Comparison of ENCODE assay signal across 8 cellular contexts in the genomic region with DNA sequence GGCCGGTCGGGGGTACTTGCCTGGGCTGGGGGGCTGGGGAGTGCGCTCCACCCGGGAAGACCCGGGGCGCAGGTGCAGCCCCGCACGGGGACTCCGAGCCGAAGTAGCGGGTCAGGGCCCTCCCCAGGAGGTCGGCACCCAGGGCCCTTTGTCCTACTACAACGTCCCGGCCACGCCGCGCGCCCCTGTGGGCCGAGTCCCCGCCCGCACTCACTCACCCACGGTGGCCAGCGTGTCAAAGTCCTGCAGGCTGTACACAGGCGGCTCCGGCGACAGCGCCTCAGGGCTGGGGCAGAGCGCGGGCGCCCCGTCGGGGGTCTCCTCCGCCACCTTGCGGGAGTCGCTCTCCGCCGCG. TPM values are rescaled to one million over a fixed set of nuclear protein-coding genes. Genes with fewer than 3 reads are reported as not detected.
DNase-seq lines count a peak whose midpoint lies in the region; ATAC-seq, FAIRE-seq and TF ChIP-seq lines count a peak whose summit lies in the region.

No MANE protein-coding gene starts in this region.

- intact Hi-C loops in dendritic cell treated with granulocyte-macrophage colony-stimulating factor and Interleukin-4, amounts not matched to agents 40 ng/mL and 50 ng/mL, for 4 days (cut with micrococcal nuclease) = loop anchor here (5.0 kb wide), 1 partner anchor 61 kb away; no protein-coding TSS in a partner anchor

- H3K79me2 ChIP-seq in Loucy (ENCODE audit: insufficient read depth, low read length) = peaks cover 43% of the 10 kb centered on the region

- peak overlapping the region; percentile 26; the same call in 1 of the 2 replicates for H2AFZ ChIP-seq in Loucy (ENCODE audit: low read length)

- no peaks in the 10 kb centered on the region for H3K27me3 ChIP-seq in Loucy (ENCODE audit: insufficient read depth, low read length, poor library complexity, severe bottlenecking)

- DNase-seq in GM12891 (ENCODE audit: insufficient read length, low spot score) (no peak), GF-D8 (lab: John Stamatoyannopoulos, UW) (no peak), NCI-H2196 (lab: John Stamatoyannopoulos, UW; ENCODE audit: unreplicated experiment) (no peak)
- DNase-seq in natural killer cell treated with Interleukin-12 subunit alpha and Interleukin-12 subunit beta and Interleukin-15 and Interleukin-18, amount 100 ng/mL, for 72 hours (ENCODE audit: low spot score) = no peak
- no peak for DNase-seq in stimulated activated CD4-positive, alpha-beta T cell treated with anti-CD3 and anti-CD28 coated beads, Interleukin-2, amount 100 ng/mL, for 48 hours

- H3K36me3 Mint-ChIP-seq in dendritic cell treated with granulocyte-macrophage colony-stimulating factor and Interleukin-4, amounts not matched to agents 40 ng/mL and 50 ng/mL, for 4 days (ENCODE audit: low read depth) = peaks cover 13% of the 10 kb centered on the region
- H3K36me3 Mint-ChIP-seq in natural killer cell treated with Interleukin-12 subunit alpha and Interleukin-12 subunit beta and Interleukin-15 and Interleukin-18, amount 100 ng/mL, for 72 hours = peaks cover 10% of the 10 kb centered on the region

- peak overlapping the region; percentile 98 for H3K4me3 Mint-ChIP-seq in dendritic cell treated with granulocyte-macrophage colony-stimulating factor and Interleukin-4, amounts not matched to agents 40 ng/mL and 50 ng/mL, for 4 days
- H3K4me3 Mint-ChIP-seq in natural killer cell treated with Interleukin-12 subunit alpha and Interleukin-12 subunit beta and Interleukin-15 and Interleukin-18, amount 100 ng/mL, for 72 hours = peak overlapping the region; percentile 63

- FAIRE-seq in GM12891 (lab: Jason Lieb, UNC) = peak; percentile 57

- no peak for TF ChIP-seq CTCF in Loucy (conservative IDR thresholded peaks at IDR 0.05; ENCODE audit: low read length)

- no peaks in the 10 kb centered on the region for H3K27me3 Mint-ChIP-seq in dendritic cell treated with granulocyte-macrophage colony-stimulating factor and Interleukin-4, amounts not matched to agents 40 ng/mL and 50 ng/mL, for 4 days
- no peaks in the 10 kb centered on the region for H3K27me3 Mint-ChIP-seq in natural killer cell treated with Interleukin-12 subunit alpha and Interleukin-12 subunit beta and Interleukin-15 and Interleukin-18, amount 100 ng/mL, for 72 hours

- peak overlapping the region; percentile 86 for H3K9ac ChIP-seq in Loucy (ENCODE audit: low read depth, low read length, poor library complexity, severe bottlenecking)

- peaks cover 13% of the 10 kb centered on the region for H4K20me1 ChIP-seq in Loucy (ENCODE audit: insufficient read depth, low read length, poor library complexity, severe bottlenecking)

- H3K4me3 ChIP-seq in Loucy (ENCODE audit: low read length, poor library complexity, severe bottlenecking) = peak overlapping the region; percentile 79

- no peak for TF ChIP-seq POLR2A in GM12891 (IDR thresholded peaks at IDR 0.05; ENCODE audit: low read depth, low read length)

- H3K9me3 ChIP-seq in Loucy (ENCODE audit: insufficient read depth, low read depth, low read length) = no peaks in the 10 kb centered on the region

- H3K36me3 ChIP-seq in Loucy (ENCODE audit: insufficient read depth, low read length) = no peaks in the 10 kb centered on the region

- ATAC-seq in GM21737 (IDR thresholded peaks at IDR 0.05; ENCODE audit: unreplicated experiment) = peak; percentile 12
- ATAC-seq in natural killer cell treated with Interleukin-12 subunit alpha and Interleukin-12 subunit beta and Interleukin-15 and Interleukin-18, amount 100 ng/mL, for 72 hours = peak; percentile 25 to 38

- H3K9me3 Mint-ChIP-seq in dendritic cell treated with granulocyte-macrophage colony-stimulating factor and Interleukin-4, amounts not matched to agents 40 ng/mL and 50 ng/mL, for 4 days = no peaks in the 10 kb centered on the region
- no peaks in the 10 kb centered on the region for H3K9me3 Mint-ChIP-seq in natural killer cell treated with Interleukin-12 subunit alpha and Interleukin-12 subunit beta and Interleukin-15 and Interleukin-18, amount 100 ng/mL, for 72 hours

- H3F3A ChIP-seq in Loucy (ENCODE audit: low read depth) = no peaks in the 10 kb centered on the region

- peak overlapping the region; percentile 86 for H3K27ac Mint-ChIP-seq in dendritic cell treated with granulocyte-macrophage colony-stimulating factor and Interleukin-4, amounts not matched to agents 40 ng/mL and 50 ng/mL, for 4 days
- H3K27ac Mint-ChIP-seq in natural killer cell treated with Interleukin-12 subunit alpha and Interleukin-12 subunit beta and Interleukin-15 and Interleukin-18, amount 100 ng/mL, for 72 hours = no peak overlapping the region

- no peaks in the 10 kb centered on the region for H3K9me2 ChIP-seq in Loucy (replicated peaks; ENCODE audit: low read depth, low read length)

- H3K4me2 ChIP-seq in Loucy (ENCODE audit: low read depth, low read length, poor library complexity, severe bottlenecking) = peak overlapping the region; percentile 85

- peaks cover 6% of the 10 kb centered on the region for H3K4me1 Mint-ChIP-seq in dendritic cell treated with granulocyte-macrophage colony-stimulating factor and Interleukin-4, amounts not matched to agents 40 ng/mL and 50 ng/mL, for 4 days (ENCODE audit: low read depth)
- peaks cover 8 to 27% of the 10 kb centered on the region in 2 donors for H3K4me1 Mint-ChIP-seq in natural killer cell treated with Interleukin-12 subunit alpha and Interleukin-12 subunit beta and Interleukin-15 and Interleukin-18, amount 100 ng/mL, for 72 hours (ENCODE audit: low read depth in 2 of 2)

- H3K4me1 ChIP-seq in Loucy (ENCODE audit: insufficient read depth, low read length, poor library complexity, severe bottlenecking) = peaks cover 8% of the 10 kb centered on the region

TF ChIP-seq in GM12891, 5 proteins besides CTCF, POLR2A, EP300 and RAD21:
- no peak for TF ChIP-seq POU2F2 (IDR thresholded peaks at IDR 0.05; ENCODE audit: low read depth, low read length)
- no peak for TF ChIP-seq PAX5 (IDR thresholded peaks at IDR 0.05; ENCODE audit: insufficient read depth, low read length, severe bottlenecking)
TF ChIP-seq in GM12891: peak in this region for 0.

RNA-seq across cellular contexts. Expression of a gene that starts 0.6 kb away (rescaled TPM):
- polyA plus RNA-seq in GM12891 (2012; ENCODE audit: low read depth, missing spikeins) = 6.3 TPM
- total RNA-seq in natural killer cell treated with Interleukin-12 subunit alpha and Interleukin-12 subunit beta and Interleukin-15 and Interleukin-18, amount 100 ng/mL, for 72 hours = 100 to 1,000 TPM; 109 to 177 TPM
